ENCODE assay signal across 21 cellular contexts in the genomic region with DNA sequence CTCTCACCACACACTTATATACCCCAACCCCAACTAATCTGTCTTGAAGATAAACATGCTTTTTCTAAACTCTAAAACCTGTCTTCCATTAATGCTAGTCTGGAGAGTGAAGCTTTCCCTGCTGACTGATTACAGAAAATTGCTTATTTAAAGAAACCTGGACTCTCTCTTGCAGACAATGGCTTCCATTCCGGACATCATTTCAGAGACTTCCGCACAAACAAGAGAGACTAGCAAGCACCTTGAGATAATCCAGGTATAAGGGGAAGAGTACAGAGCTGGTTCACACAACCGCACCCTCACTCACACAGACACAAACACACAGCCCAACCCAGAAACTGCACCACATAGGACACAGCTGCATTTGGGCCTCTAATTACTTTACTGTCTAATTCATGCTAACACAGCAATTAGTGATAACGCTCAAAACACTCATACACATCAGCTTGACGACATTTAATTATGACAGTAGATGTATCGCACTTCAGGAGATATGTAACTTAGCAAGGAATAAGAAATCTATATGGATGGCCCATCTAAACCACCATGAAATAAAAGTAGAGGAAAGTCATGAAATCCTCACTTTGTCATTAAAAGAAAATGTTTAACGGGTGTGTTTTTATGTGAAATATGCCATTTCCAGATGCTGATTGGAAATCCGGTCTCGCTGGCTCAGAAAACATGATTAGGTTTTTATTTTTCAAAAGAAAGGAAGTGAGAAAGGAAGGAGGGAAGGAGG.
"Had no signal": no experiment of that assay in that cellular context is flagged by ENCODE, and none has a peak within 500 bp of the region (broad histone marks: within the 10 kb centered on the region; RNA-seq: fewer than 3 reads in every experiment).

No MANE protein-coding gene starts in this region.

- H3K27ac Mint-ChIP-seq: activated CD8-positive, alpha-beta T cell treated with anti-CD3 and anti-CD28 coated beads, Interleukin-2, amount 10 ng/mL, durations not matched to agents 7 days and 5 days; activated naive CD8-positive, alpha-beta T cell treated with anti-CD3 and anti-CD28 coated beads, Interleukin-2, amount 10 ng/mL, durations not matched to agents 7 days and 5 days; T-cell had no signal

- H3K36me3 ChIP-seq: adrenal gland had no signal

- H3K9me3 ChIP-seq: adrenal gland had no signal

- H3K4me3 Mint-ChIP-seq: activated CD8-positive, alpha-beta T cell treated with anti-CD3 and anti-CD28 coated beads, Interleukin-2, amount 10 ng/mL, durations not matched to agents 7 days and 5 days; activated naive CD8-positive, alpha-beta T cell treated with anti-CD3 and anti-CD28 coated beads, Interleukin-2, amount 10 ng/mL, durations not matched to agents 7 days and 5 days; T-cell had no signal

- ATAC-seq: activated CD8-positive, alpha-beta T cell treated with anti-CD3 and anti-CD28 coated beads, Interleukin-2, amount 10 ng/mL, durations not matched to agents 7 days and 5 days; T-cell had no signal

- DNase-seq: activated CD4-positive, alpha-beta T cell treated with anti-CD3 and anti-CD28 coated beads for 4 hours; activated CD8-positive, alpha-beta memory T cell treated with anti-CD3 and anti-CD28 coated beads, Interleukin-2, amount 50 U/mL, for 48 hours; activated CD8-positive, alpha-beta T cell treated with anti-CD3 and anti-CD28 coated beads, Interleukin-2, amount 10 ng/mL, durations not matched to agents 7 days and 5 days; activated naive CD4-positive, alpha-beta T cell treated with anti-CD3 and anti-CD28 coated beads, Interleukin-2, amount 50 U/mL, for 16 hours; activated naive CD8-positive, alpha-beta T cell treated with anti-CD3 and anti-CD28 coated beads, Interleukin-2, amount 10 ng/mL, durations not matched to agents 7 days and 5 days; activated T-cell treated with anti-CD3 and anti-CD28 coated beads, Interleukin-2, amount 50 U/mL, for 1 hour; adrenal gland; anterior cingulate cortex; caudate nucleus; Kasumi-1; NCI-H1048; NCI-H146; NCI-H187 treated with DMSO at 0.1 percent for 48 hours; NCI-H2081 treated with DMSO at 0.1 percent for 48 hours; NCI-H2227 treated with DMSO at 0.1 percent for 48 hours; NCI-H526; SIG-M5; T-cell; T-helper 2 cell; T1000 had no signal

- H3K27me3 Mint-ChIP-seq: activated naive CD8-positive, alpha-beta T cell treated with anti-CD3 and anti-CD28 coated beads, Interleukin-2, amount 10 ng/mL, durations not matched to agents 7 days and 5 days had no signal

- H3K4me3 ChIP-seq: adrenal gland had no signal

- H3K4me1 ChIP-seq: adrenal gland had no signal

- H3K27me3 ChIP-seq: adrenal gland had no signal

- H3K27ac ChIP-seq: VCaP had no signal
